In genomic region chr3:86152620-86153019, GRCh38 we compare ENCODE assay signal across 17 cellular contexts.
DNase-seq lines count a peak whose midpoint lies in the region; ATAC-seq and TF ChIP-seq lines count a peak whose summit lies in the region.
"Had no signal": no experiment of that assay in that cellular context is flagged by ENCODE, and none has a peak within 500 bp of the region (broad histone marks: within the 10 kb centered on the region; RNA-seq: fewer than 3 reads in every experiment).

No MANE protein-coding gene starts in this region.

- no peaks in the 10 kb centered on the region for H3K27me3 Mint-ChIP-seq in activated T-cell treated with anti-CD3 and anti-CD28 coated beads, Interleukin-2, amount 50 U/mL, for 4 hours (ENCODE audit: low read depth)
- no peaks in the 10 kb centered on the region for H3K27me3 Mint-ChIP-seq in activated CD4-positive, alpha-beta T cell treated with anti-CD3 and anti-CD28 coated beads, Interleukin-2, amount 10 ng/mL, durations not matched to agents 7 days and 5 days
- H3K27me3 Mint-ChIP-seq: CD4-positive, alpha-beta memory T cell had no signal

- H3K27ac Mint-ChIP-seq in activated CD4-positive, alpha-beta T cell treated with anti-CD3 and anti-CD28 coated beads, Interleukin-2, amount 10 ng/mL, durations not matched to agents 7 days and 5 days, result no peak overlapping the region
- H3K27ac Mint-ChIP-seq: CD4-positive, alpha-beta memory T cell; H9 had no signal

- H3K4me3 ChIP-seq in mucosa of descending colon, result no peak overlapping the region
- H3K4me3 ChIP-seq: GM23248 had no signal

- no peaks in the 10 kb centered on the region for H3K9me3 ChIP-seq in mucosa of descending colon

- peak; percentile 50 for ATAC-seq in GM18870 (IDR thresholded peaks at IDR 0.05; ENCODE audit: unreplicated experiment)
- peak; percentile 51 for ATAC-seq in HG02610 (IDR thresholded peaks at IDR 0.05; ENCODE audit: unreplicated experiment)
- ATAC-seq in mucosa of descending colon, result peak; percentile 20
- no peak for ATAC-seq in activated T-cell treated with anti-CD3 and anti-CD28 coated beads, Interleukin-2, amount 50 U/mL, for 4 hours
- ATAC-seq in HG02870 (IDR thresholded peaks at IDR 0.05; ENCODE audit: unreplicated experiment), result no peak
- ATAC-seq: HCT116 had no signal

- intact Hi-C loops in mucosa of descending colon (cut with DNase I, micrococcal nuclease), result no loop called here

- CTCF ChIA-PET in activated CD4-positive, alpha-beta T cell treated with anti-CD3 and anti-CD28 coated beads, Interleukin-2, amount 10 ng/mL, durations not matched to agents 7 days and 5 days (lab: Charles Lee), result no interaction called here

- TF ChIP-seq CTCF in mucosa of descending colon (IDR thresholded peaks at IDR 0.05), result no peak

- no peaks in the 10 kb centered on the region for H3K4me1 ChIP-seq in mucosa of descending colon (ENCODE audit: low read depth)

- no peaks in the 10 kb centered on the region for H3K4me1 Mint-ChIP-seq in activated T-cell treated with anti-CD3 and anti-CD28 coated beads, Interleukin-2, amount 50 U/mL, for 4 hours (ENCODE audit: low read depth)
- no peaks in the 10 kb centered on the region for H3K4me1 Mint-ChIP-seq in activated CD4-positive, alpha-beta T cell treated with anti-CD3 and anti-CD28 coated beads, Interleukin-2, amount 10 ng/mL, durations not matched to agents 7 days and 5 days
- H3K4me1 Mint-ChIP-seq: CD4-positive, alpha-beta memory T cell; H9 had no signal

- peaks cover 14% of the 10 kb centered on the region for H3K9me3 Mint-ChIP-seq in activated T-cell treated with anti-CD3 and anti-CD28 coated beads, Interleukin-2, amount 50 U/mL, for 4 hours
- peaks cover 11% of the 10 kb centered on the region for H3K9me3 Mint-ChIP-seq in activated CD4-positive, alpha-beta T cell treated with anti-CD3 and anti-CD28 coated beads, Interleukin-2, amount 10 ng/mL, durations not matched to agents 7 days and 5 days

- DNase-seq in OCI-M1 (lab: John Stamatoyannopoulos, UW), result peak; percentile 5
- no peak for DNase-seq in mucosa of descending colon
- no peak for DNase-seq in activated T-cell treated with anti-CD3 and anti-CD28 coated beads, Interleukin-2, amount 50 U/mL, for 4 hours
- DNase-seq in activated CD4-positive, alpha-beta T cell treated with anti-CD3 and anti-CD28 coated beads, Interleukin-2, amount 10 ng/mL, durations not matched to agents 7 days and 5 days, result no peak
- DNase-seq: C1 segment of cervical spinal cord; Calu3; CD4-positive, alpha-beta memory T cell; COR-L47; DMS53; DMS79 treated with DMSO at 0.1 percent for 48 hours; GF-D8; GM23248; H9 had no signal

- no peak overlapping the region for H3K4me3 Mint-ChIP-seq in activated T-cell treated with anti-CD3 and anti-CD28 coated beads, Interleukin-2, amount 50 U/mL, for 4 hours
- no peak overlapping the region for H3K4me3 Mint-ChIP-seq in activated CD4-positive, alpha-beta T cell treated with anti-CD3 and anti-CD28 coated beads, Interleukin-2, amount 10 ng/mL, durations not matched to agents 7 days and 5 days
- H3K4me3 Mint-ChIP-seq: CD4-positive, alpha-beta memory T cell; H9 had no signal

- POLR2A ChIA-PET in activated CD4-positive, alpha-beta T cell treated with anti-CD3 and anti-CD28 coated beads, Interleukin-2, amount 10 ng/mL, durations not matched to agents 7 days and 5 days (lab: Charles Lee), result no interaction called here

- no peaks in the 10 kb centered on the region for H3K36me3 Mint-ChIP-seq in activated T-cell treated with anti-CD3 and anti-CD28 coated beads, Interleukin-2, amount 50 U/mL, for 4 hours (ENCODE audit: insufficient read depth)
- no peaks in the 10 kb centered on the region for H3K36me3 Mint-ChIP-seq in activated CD4-positive, alpha-beta T cell treated with anti-CD3 and anti-CD28 coated beads, Interleukin-2, amount 10 ng/mL, durations not matched to agents 7 days and 5 days (ENCODE audit: low read depth)
- H3K36me3 Mint-ChIP-seq: CD4-positive, alpha-beta memory T cell had no signal

- H3K36me3 ChIP-seq in mucosa of descending colon (ENCODE audit: low read depth), result no peaks in the 10 kb centered on the region

Comparison
In these comparisons a context has a peak if more than half of its experiments do, and no peak if none do; other contexts are left out.
1. ATAC-seq: peak in GM18870 (single experiment), HG02610 (single experiment) and mucosa of descending colon (single experiment); none in activated T-cell treated with anti-CD3 and anti-CD28 coated beads, Interleukin-2, amount 50 U/mL, for 4 hours (0 of 2) and HG02870 (single experiment).